8 cellular contexts compared by ENCODE assay signal in genomic region chr10:77004917-77005564, GRCh38.
DNase-seq lines count a peak whose midpoint lies in the region; ATAC-seq and TF ChIP-seq lines count a peak whose summit lies in the region.

No MANE protein-coding gene starts in this region.

- TF ChIP-seq CTCF in Panc1 (IDR thresholded peaks at IDR 0.05): peak; percentile 84
- peak in 5 of 6 experiments; percentile 47 to 79 (median 72) for TF ChIP-seq CTCF in esophagus squamous epithelium (IDR thresholded peaks at IDR 0.05)
- TF ChIP-seq CTCF in nephron progenitor cell (IDR thresholded peaks at IDR 0.05): peak; percentile 79

- H3K9me3 Mint-ChIP-seq in nephron progenitor cell: no peaks in the 10 kb centered on the region

- POLR2A ChIA-PET in Panc1 (lab: Charles Lee): no interaction called here

- H3K4me3 ChIP-seq in Panc1 (ENCODE audit: low read depth in 2 of 2, low read length in 2 of 2) (no peak overlapping the region), esophagus squamous epithelium (no peak overlapping the region)

- no peaks in the 10 kb centered on the region for H3K4me1 ChIP-seq in Panc1 (ENCODE audit: control insufficient read depth, insufficient read depth, low read length)
- peaks cover 0 to 22% (median 0%) of the 10 kb centered on the region in 3 donors for H3K4me1 ChIP-seq in esophagus squamous epithelium

- intact Hi-C loops in Panc1 (cut with micrococcal nuclease; ENCODE audit: unreplicated experiment) (no loop called here), esophagus squamous epithelium (cut with DNase I) (no loop called here)

- H3K9me3 ChIP-seq in Panc1 (ENCODE audit: control insufficient read depth, insufficient read depth, low read depth, low read length) (no peaks in the 10 kb centered on the region), esophagus squamous epithelium (no peaks in the 10 kb centered on the region)

- peak; percentile 57 for DNase-seq in EL
- DNase-seq in Panc1 (ENCODE audit: low read depth, low spot score): peak; percentile 41
- no peak for DNase-seq in esophagus squamous epithelium (lab: John Stamatoyannopoulos, UW)
- DNase-seq in nephron progenitor cell: peak; percentile 36
- no peak for DNase-seq in stimulated activated CD4-positive, alpha-beta T cell treated with anti-CD3 and anti-CD28 coated beads, Interleukin-15, amount 100 ng/mL, for 24 hours

- ATAC-seq in HG03565 (IDR thresholded peaks at IDR 0.05; ENCODE audit: unreplicated experiment) (peak; percentile 33), Panc1 (peak; percentile 85), HG03175 (IDR thresholded peaks at IDR 0.05; ENCODE audit: unreplicated experiment) (no peak), GM18502 (IDR thresholded peaks at IDR 0.05; ENCODE audit: poor library complexity, unreplicated experiment) (no peak)

- H3K36me3 Mint-ChIP-seq in nephron progenitor cell (ENCODE audit: low read depth): no peaks in the 10 kb centered on the region

- CTCF ChIA-PET in Panc1 (lab: Charles Lee): no interaction called here

- no peaks in the 10 kb centered on the region for H3K27me3 Mint-ChIP-seq in nephron progenitor cell (ENCODE audit: low read depth, poor library complexity)

- H3K4me3 Mint-ChIP-seq in nephron progenitor cell: no peak overlapping the region

- no peak for TF ChIP-seq POLR2A in esophagus squamous epithelium (IDR thresholded peaks at IDR 0.05)

- no peak overlapping the region for H3K27ac ChIP-seq in Panc1 (ENCODE audit: low read length)
- H3K27ac ChIP-seq in esophagus squamous epithelium: peak overlapping the region in 1 of 4 donors; percentile 15

- no peak overlapping the region for H3K27ac Mint-ChIP-seq in nephron progenitor cell

- no TSS peak for BruUV-seq in Panc1 (replicated peaks; lab: Mats Ljungman, UMichigan)

- H3K36me3 ChIP-seq in Panc1 (ENCODE audit: control insufficient read depth, insufficient read depth, low read length) (no peaks in the 10 kb centered on the region), esophagus squamous epithelium (no peaks in the 10 kb centered on the region)

- 56 to 57% methylated on average over 3 of the region's 3 CpGs for WGBS in esophagus squamous epithelium, 2 donors

- in situ Hi-C loops in Panc1 (cut with HindIII; ENCODE audit: low pct_unique_long_range_greater_than_20kb, low sequenced_read_pairs): no loop called here

- H3K27me3 ChIP-seq in Panc1 (ENCODE audit: control insufficient read depth, insufficient read depth, low read length): no peaks in the 10 kb centered on the region
- no peaks in the 10 kb centered on the region for H3K27me3 ChIP-seq in esophagus squamous epithelium

- peaks cover 42% of the 10 kb centered on the region for H3K4me1 Mint-ChIP-seq in nephron progenitor cell

Comparison
In these comparisons a context has a peak if more than half of its experiments do, and no peak if none do; other contexts are left out.
1. DNase-seq: peak in EL (single experiment), Panc1 (single experiment) and nephron progenitor cell (single experiment); none in esophagus squamous epithelium (single experiment) and stimulated activated CD4-positive, alpha-beta T cell treated with anti-CD3 and anti-CD28 coated beads, Interleukin-15, amount 100 ng/mL, for 24 hours (single experiment).
2. ATAC-seq: peak in HG03565 (single experiment) and Panc1 (single experiment); none in HG03175 (single experiment) and GM18502 (single experiment).
3. Peak in every context shown above with its lines, with median percentiles within 50 percentile points of each other: CTCF ChIP-seq.